In the genomic region with DNA sequence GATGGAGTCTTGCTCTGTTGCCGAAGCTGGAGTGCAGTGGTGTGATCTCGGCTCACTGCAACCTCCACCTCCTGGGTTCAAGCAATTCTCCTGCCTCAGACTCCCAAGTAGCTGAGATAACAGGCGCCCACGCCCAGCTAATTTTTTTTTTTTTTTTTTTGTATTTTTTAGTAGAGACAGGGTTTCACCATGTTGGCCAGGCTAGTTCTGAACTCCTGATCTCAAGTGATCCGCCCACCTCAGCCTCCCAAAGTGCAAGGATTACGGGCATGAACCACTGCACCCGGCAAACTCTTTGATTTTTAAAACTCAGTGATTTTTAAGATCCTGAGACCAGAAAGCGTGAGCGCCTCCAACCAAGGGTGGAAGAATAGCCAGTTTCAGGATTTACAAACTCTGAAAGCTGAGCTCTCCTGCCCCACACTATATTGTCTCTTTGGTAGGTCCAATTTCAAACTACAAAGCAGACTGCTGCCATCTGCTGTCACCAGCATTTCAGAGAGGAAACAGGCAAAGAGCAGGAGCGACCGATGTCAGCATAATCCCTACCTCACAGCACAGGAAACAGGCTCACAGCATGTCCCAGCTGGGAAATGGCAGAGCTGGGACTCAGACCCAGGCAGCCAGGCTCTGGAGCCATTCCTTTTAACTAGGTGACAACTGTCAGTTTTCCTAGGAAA, we compare ENCODE assay signal across 9 cellular contexts. TPM values are rescaled to one million over a fixed set of nuclear protein-coding genes. Genes with fewer than 3 reads are reported as not detected.
DNase-seq lines count a peak whose midpoint lies in the region; ATAC-seq and TF ChIP-seq lines count a peak whose summit lies in the region.
"Had no signal": no experiment of that assay in that cellular context is flagged by ENCODE, and none has a peak within 500 bp of the region (broad histone marks: within the 10 kb centered on the region; RNA-seq: fewer than 3 reads in every experiment).

No MANE protein-coding gene starts in this region.

- H4K20me1 ChIP-seq in H9 (ENCODE audit: control insufficient read depth, insufficient read depth, insufficient read length), result no peaks in the 10 kb centered on the region

- no peak overlapping the region for H3K23ac ChIP-seq in H9 (ENCODE audit: insufficient read length, low read depth, low read length)

- no peaks in the 10 kb centered on the region for H3K27me3 ChIP-seq in A673 (replicated peaks; ENCODE audit: insufficient read depth, low read depth, low read length, poor library complexity)
- no peaks in the 10 kb centered on the region for H3K27me3 ChIP-seq in H9 (ENCODE audit: insufficient read depth, low read length)
- H3K27me3 ChIP-seq in right cardiac atrium (ENCODE audit: control insufficient read depth, insufficient read depth), result no peaks in the 10 kb centered on the region

- H3K36me3 ChIP-seq in A673 (ENCODE audit: insufficient read depth, low read length, poor library complexity, severe bottlenecking), result peaks cover 18% of the 10 kb centered on the region

- WGBS in H9 (ENCODE audit: extremely low coverage, insufficient read length, low lambda C conversion rate), result no CpG with 5 or more reads among the region's 11 CpGs
- WGBS in right cardiac atrium, result 57% methylated on average over 11 of the region's 11 CpGs

- POLR2A ChIA-PET in A673 (lab: Charles Lee; ENCODE audit: low non-redundant PET), result interaction anchor here (0.6 kb wide), 1 partner anchor 411 kb away, joined by 8 read pairs; no protein-coding TSS in a partner anchor

- H3K27ac ChIP-seq in A673 (ENCODE audit: low read depth, low read length, poor library complexity, severe bottlenecking) (peak overlapping the region; percentile 72), H9 (ENCODE audit: insufficient read length, low read depth, low read length) (no peak overlapping the region), right cardiac atrium (ENCODE audit: low read length) (peak overlapping the region; percentile 54)

- H2BK120ac ChIP-seq in H9 (ENCODE audit: low read depth, low read length, poor library complexity, severe bottlenecking), result no peak overlapping the region

- H3K9me3 ChIP-seq in A673 (ENCODE audit: low read depth, low read length, poor library complexity, severe bottlenecking) (no peaks in the 10 kb centered on the region), H9 (ENCODE audit: control insufficient read depth, low read depth, low read length) (no peaks in the 10 kb centered on the region), right cardiac atrium (ENCODE audit: control insufficient read depth, low read length) (no peaks in the 10 kb centered on the region)

- H2AFZ ChIP-seq in H9 (ENCODE audit: low read length), result no peak overlapping the region

- H3K4me1 Mint-ChIP-seq in H9, result peaks cover 11 to 15% of the 10 kb centered on the region in 2 experiments
- peaks cover 41% of the 10 kb centered on the region for H3K4me1 Mint-ChIP-seq in T-helper 1 cell treated with Interleukin-12 subunit alpha and Interleukin-12 subunit beta and Interleukin-4 antibody, amounts not matched to agents 30 μg/mL and 1 μg/mL, for 36 hours (ENCODE audit: low read depth)

- no peak overlapping the region for H3K56ac ChIP-seq in H9 (ENCODE audit: insufficient read length, low read depth, low read length)

- H3K9me3 Mint-ChIP-seq in H9, result no peaks in the 10 kb centered on the region
- no peaks in the 10 kb centered on the region for H3K9me3 Mint-ChIP-seq in T-helper 1 cell treated with Interleukin-12 subunit alpha and Interleukin-12 subunit beta and Interleukin-4 antibody, amounts not matched to agents 30 μg/mL and 1 μg/mL, for 36 hours

- no peak overlapping the region for H4K8ac ChIP-seq in H9 (replicated peaks; ENCODE audit: insufficient read length, low read depth, low read length)

- ATAC-seq in right cardiac atrium (peak; percentile 40 to 68), HG03520 (IDR thresholded peaks at IDR 0.05; ENCODE audit: unreplicated experiment) (no peak)

- no peak overlapping the region; a peak in 1 of 5 replicates for H3K4me3 Mint-ChIP-seq in H9
- peak overlapping the region; percentile 37 for H3K4me3 Mint-ChIP-seq in T-helper 1 cell treated with Interleukin-12 subunit alpha and Interleukin-12 subunit beta and Interleukin-4 antibody, amounts not matched to agents 30 μg/mL and 1 μg/mL, for 36 hours

- peak overlapping the region in 2 of 3 experiments; percentile 21 to 89; a peak in 4 of 7 replicates for H3K27ac Mint-ChIP-seq in H9
- H3K27ac Mint-ChIP-seq in T-helper 1 cell treated with Interleukin-12 subunit alpha and Interleukin-12 subunit beta and Interleukin-4 antibody, amounts not matched to agents 30 μg/mL and 1 μg/mL, for 36 hours, result peak overlapping the region; percentile 72

- no peak overlapping the region for H2BK5ac ChIP-seq in H9 (ENCODE audit: insufficient read length, low read length)

- peaks cover 24% of the 10 kb centered on the region for H3K4me1 ChIP-seq in A673 (ENCODE audit: insufficient read depth, low read length, poor library complexity, severe bottlenecking)
- no peaks in the 10 kb centered on the region for H3K4me1 ChIP-seq in H9 (ENCODE audit: insufficient read depth, low read length)
- H3K4me1 ChIP-seq in right cardiac atrium (ENCODE audit: control insufficient read depth, insufficient read depth, low read length), result peaks cover 4% of the 10 kb centered on the region

- no peak overlapping the region for H3T11ph ChIP-seq in H9 (ENCODE audit: low read length)

- no peak overlapping the region for H3K9ac ChIP-seq in H9 (ENCODE audit: extremely low read depth, insufficient read length, low read length)

- no peak overlapping the region for H3K4ac ChIP-seq in H9 (ENCODE audit: low read depth, low read length)

- BruUV-seq in A673 (replicated peaks; lab: Mats Ljungman, UMichigan), result no TSS peak

- H3K79me1 ChIP-seq in H9 (ENCODE audit: insufficient read depth, low read depth, low read length, poor library complexity, severe bottlenecking), result no peaks in the 10 kb centered on the region

- H3K36me3 Mint-ChIP-seq in H9 (ENCODE audit: insufficient read depth in 1 of 3, low read depth in 3 of 3), result peaks cover 2 to 20% (median 10%) of the 10 kb centered on the region in 3 experiments; a peak in 6 of 7 replicates
- peaks cover 14% of the 10 kb centered on the region for H3K36me3 Mint-ChIP-seq in T-helper 1 cell treated with Interleukin-12 subunit alpha and Interleukin-12 subunit beta and Interleukin-4 antibody, amounts not matched to agents 30 μg/mL and 1 μg/mL, for 36 hours (ENCODE audit: low read depth)

- H3K27me3 Mint-ChIP-seq in H9 (ENCODE audit: low read depth), result no peaks in the 10 kb centered on the region
- H3K27me3 Mint-ChIP-seq in T-helper 1 cell treated with Interleukin-12 subunit alpha and Interleukin-12 subunit beta and Interleukin-4 antibody, amounts not matched to agents 30 μg/mL and 1 μg/mL, for 36 hours (ENCODE audit: low read depth), result no peaks in the 10 kb centered on the region

- H2BK12ac ChIP-seq in H9 (ENCODE audit: insufficient read length, low read depth, low read length), result no peak overlapping the region

- CTCF ChIA-PET in A673 (lab: Charles Lee), result interaction anchor here (0.5 to 2.2 kb wide), 12 partner anchors 12 to 906 kb away, joined by 3 to 9 read pairs (median 4); no protein-coding TSS in a partner anchor

- no peak overlapping the region for H4K91ac ChIP-seq in H9 (ENCODE audit: insufficient read length, low read depth, low read length)

- intact Hi-C loops in A673 (cut with micrococcal nuclease; ENCODE audit: unreplicated experiment) (loop anchor here (2.0 to 5.0 kb wide), 2 partner anchors 68 to 106 kb away; a partner anchor contains a TSS), right cardiac atrium (cut with DNase I) (loop anchor here in 1 of 4 donors (2.0 kb wide), 1 partner anchor 68 kb away; no protein-coding TSS in a partner anchor)

- no peaks in the 10 kb centered on the region for H3K23me2 ChIP-seq in H9 (ENCODE audit: insufficient read length, low read depth, low read length, poor library complexity, severe bottlenecking)

- DNase-seq in A673 (ENCODE audit: low spot score) (peak; percentile 92), H9 (peak; percentile 67), right cardiac atrium (peak in 1 of 3 donors; percentile 60), ecto neural progenitor cell (ENCODE audit: low spot score) (no peak), dedifferentiated amniotic fluid mesenchymal stem cell (ENCODE audit: extremely low spot score) (no peak), foreskin melanocyte (no peak)

- no peak overlapping the region for H3K14ac ChIP-seq in H9 (ENCODE audit: insufficient read depth, low read length)

- H3K4me3 ChIP-seq in A673 (ENCODE audit: low read depth, low read length, poor library complexity, severe bottlenecking) (peak overlapping the region; percentile 2), right cardiac atrium (ENCODE audit: low read length) (no peak overlapping the region)

- no peak overlapping the region for H2BK20ac ChIP-seq in H9 (ENCODE audit: low read depth, low read length, poor library complexity, severe bottlenecking)

- H3K79me2 ChIP-seq in H9 (ENCODE audit: insufficient read depth, low read length), result peaks cover 4% of the 10 kb centered on the region; the same call in 1 of the 2 replicates

- no peak overlapping the region for H3K4me2 ChIP-seq in H9 (ENCODE audit: insufficient read depth, insufficient read length, low read length)

- peak; percentile 62 for TF ChIP-seq CTCF in A673 (conservative IDR thresholded peaks at IDR 0.05; ENCODE audit: low read depth, low read length)
- 0 out of 3 replicates have a peak, but pooled peaks have one; percentile 19 for TF ChIP-seq CTCF in H9 (conservative IDR thresholded peaks at IDR 0.05)

- H3K18ac ChIP-seq in H9 (ENCODE audit: insufficient read length, low read depth, low read length), result no peak overlapping the region

- H2AK5ac ChIP-seq in H9 (ENCODE audit: insufficient read length, low read length), result no peak overlapping the region

- H2BK15ac ChIP-seq in H9 (ENCODE audit: low read depth, low read length), result no peak overlapping the region

- H4K5ac ChIP-seq in H9 (ENCODE audit: insufficient read length, low read depth, low read length), result no peak overlapping the region

RNA-seq across cellular contexts. Expression of a gene that starts 9.2 kb away (rescaled TPM):
- total RNA-seq in A673 (2021) (169 and 178 TPM in 2 replicates), H9 (2021) (75.1 and 78.4 TPM in 2 replicates), right cardiac atrium (10 to 100 TPM; 46.1 to 50.8 (median 48.3) TPM)
- polyA plus RNA-seq in right cardiac atrium, result 57.7 TPM

RNA-seq across cellular contexts. Expression of a gene that starts 10.0 kb away (rescaled TPM):
- total RNA-seq in A673 (2021), result 1.5 and 1.9 TPM in 2 replicates
- 3.3 and 3.5 TPM in 2 replicates for total RNA-seq in H9 (2021)
- total RNA-seq in right cardiac atrium, result under 1 TPM; 0.42 to 0.83 (median 0.69) TPM
- polyA plus RNA-seq in right cardiac atrium, result 1.2 TPM
- total RNA-seq: M059J had no signal

RNA-seq across cellular contexts. Expression of a gene that starts 19.8 kb away (rescaled TPM):
- total RNA-seq in A673 (2021) (51.4 and 54.0 TPM in 2 replicates), H9 (2021) (64.2 and 65.9 TPM in 2 replicates), right cardiac atrium (10 to 100 TPM; 13.1 to 19.9 (median 17.0) TPM)
- 9.8 TPM for polyA plus RNA-seq in right cardiac atrium

RNA-seq across cellular contexts. Expression of a gene that starts 43.3 kb away (rescaled TPM):
- 82.9 and 95.3 TPM in 2 replicates for total RNA-seq in A673 (2021)
- 14.5 and 15.0 TPM in 2 replicates for total RNA-seq in H9 (2021)
- total RNA-seq in right cardiac atrium, result 10 to 100 TPM; 10.2 to 27.4 (median 17.6) TPM
- polyA plus RNA-seq in right cardiac atrium, result 29.3 TPM

RNA-seq across cellular contexts. Expression of a gene that starts 58.7 kb away (rescaled TPM):
- 396 and 482 TPM in 2 replicates for total RNA-seq in A673 (2021)
- 41.1 and 45.4 TPM in 2 replicates for total RNA-seq in H9 (2021)
- total RNA-seq in right cardiac atrium, result 100 to 1,000 TPM; 139 to 158 (median 147) TPM
- polyA plus RNA-seq in right cardiac atrium, result 104 TPM

Comparison
In these comparisons a context has a peak if more than half of its experiments do, and no peak if none do; other contexts are left out.
1. DNase-seq: peak in A673 (single experiment) and H9 (single experiment); none in ecto neural progenitor cell (single experiment), dedifferentiated amniotic fluid mesenchymal stem cell (single experiment) and foreskin melanocyte (single experiment).